In genomic region chr12:47717443-47718193, GRCh38 we compare ENCODE assay signal across 1 cellular context.
A peak's percentile ranks its signal among the peaks of the same experiment; 100 is the strongest.
TF ChIP-seq lines count a peak whose summit lies in the region.

No MANE protein-coding gene starts in this region.

TF ChIP-seq in HepG2, 621 proteins besides CTCF, POLR2A, EP300 and RAD21 (continued from another document):
- TF ChIP-seq HMGXB3 (CRISPR knock-in tag; IDR thresholded peaks at IDR 0.05; ENCODE audit: borderline replicate concordance): no peak
- peak; percentile 28; the same call in 1 of the 2 replicates for TF ChIP-seq THAP11 (CRISPR knock-in tag; IDR thresholded peaks at IDR 0.05)
- TF ChIP-seq ZNF432 (CRISPR knock-in tag; IDR thresholded peaks at IDR 0.05; ENCODE audit: borderline replicate concordance): no peak
- 0 out of 2 replicates have a peak, but pooled peaks have one; percentile 18 for TF ChIP-seq SOX5 (CRISPR knock-in tag; IDR thresholded peaks at IDR 0.05; ENCODE audit: borderline replicate concordance)
- TF ChIP-seq SMC3 (IDR thresholded peaks at IDR 0.05; ENCODE audit: low read length): peak; percentile 51; the same call in 1 of the 2 replicates
- no peak for TF ChIP-seq ARID4A (CRISPR knock-in tag; IDR thresholded peaks at IDR 0.05; ENCODE audit: borderline replicate concordance)
- no peak for TF ChIP-seq PRDM15 (CRISPR knock-in tag; IDR thresholded peaks at IDR 0.05)
- no peak for TF ChIP-seq LCORL (IDR thresholded peaks at IDR 0.05)
- no peak for TF ChIP-seq LCORL (CRISPR knock-in tag; IDR thresholded peaks at IDR 0.05)
- no peak for TF ChIP-seq POLR2G (IDR thresholded peaks at IDR 0.05; ENCODE audit: low read depth, low read length)
- TF ChIP-seq PATZ1 (CRISPR knock-in tag; IDR thresholded peaks at IDR 0.05): peak; percentile 66; the same call in 1 of the 2 replicates
